8 cellular contexts compared by ENCODE assay signal in genomic region chr5:136062563-136063274, GRCh38. TPM values are rescaled to one million over a fixed set of nuclear protein-coding genes. Genes with fewer than 3 reads are reported as not detected.
A peak's percentile ranks its signal among the peaks of the same experiment; 100 is the strongest.
DNase-seq lines count a peak whose midpoint lies in the region; ATAC-seq and TF ChIP-seq lines count a peak whose summit lies in the region.

No MANE protein-coding gene starts in this region.

- H3K4me1 ChIP-seq in ascending aorta = peaks cover 5 to 11% of the 10 kb centered on the region in 2 donors
- H3K4me1 ChIP-seq in lower lobe of right lung = peaks cover 21% of the 10 kb centered on the region

- H3K4me3 ChIP-seq in NB4 (ENCODE audit: low read depth, low read length) (no peak overlapping the region), ascending aorta (no peak overlapping the region), lower lobe of right lung (no peak overlapping the region)

- H3K27ac ChIP-seq in ascending aorta (no peak overlapping the region), lower lobe of right lung (no peak overlapping the region)

- no peaks in the 10 kb centered on the region for H3K27me3 ChIP-seq in ascending aorta
- H3K27me3 ChIP-seq in lower lobe of right lung (ENCODE audit: low read depth) = no peaks in the 10 kb centered on the region

- intact Hi-C loops in ascending aorta (cut with DNase I) = loop anchor here (1.0 kb wide), 1 partner anchor 117 kb away; no protein-coding TSS in a partner anchor
- intact Hi-C loops in lower lobe of right lung (cut with DNase I) = no loop called here

- no peak for TF ChIP-seq POLR2A in NB4 (IDR thresholded peaks at IDR 0.05; ENCODE audit: extremely low read depth, insufficient read length)

- TF ChIP-seq CTCF in NB4 (IDR thresholded peaks at IDR 0.05; ENCODE audit: low read depth, low read length) = peak; percentile 49
- TF ChIP-seq CTCF in ascending aorta (IDR thresholded peaks at IDR 0.05) = peak in 2 of 3 experiments; percentile 36 to 53
- TF ChIP-seq CTCF in lower lobe of right lung (IDR thresholded peaks at IDR 0.05) = peak; percentile 51

- no peaks in the 10 kb centered on the region for H3K9me3 ChIP-seq in ascending aorta
- H3K9me3 ChIP-seq in lower lobe of right lung = no peaks in the 10 kb centered on the region

- ATAC-seq in lower lobe of right lung = peak; percentile 69 to 78

- H3K36me3 ChIP-seq in ascending aorta (peaks cover 8 to 11% of the 10 kb centered on the region in 2 donors), lower lobe of right lung (peaks cover 43% of the 10 kb centered on the region)

- peak; percentile 14 for DNase-seq in stimulated activated CD4-positive, alpha-beta T cell treated with anti-CD3 and anti-CD28 coated beads, Interleukin-15, amount 100 ng/mL, for 24 hours
- no peak for DNase-seq in stimulated activated CD4-positive, alpha-beta T cell treated with anti-CD3 and anti-CD28 coated beads, Interleukin-2, amount 100 ng/mL, for 48 hours
- DNase-seq in H4 (ENCODE audit: low spot score) (peak; percentile 65), NB4 (ENCODE audit: low read depth) (peak; percentile 62), ascending aorta (ENCODE audit: low spot score in 2 of 2) (peak in 1 of 2 donors; percentile 62), lower lobe of right lung (no peak), HuH-7.5 (ENCODE audit: low spot score) (no peak), GM19238 (ENCODE audit: insufficient read length, low spot score) (no peak)

RNA-seq across cellular contexts. Expression of gene TGFBI, which starts 33.9 kb away (rescaled TPM):
- 2,353 and 2,468 TPM in 2 replicates for total RNA-seq in H4 (2014; rRNA removed; shearing (Covaris generic))
- total RNA-seq in ascending aorta (174 TPM), lower lobe of right lung (140 TPM)

Comparison
In these comparisons a context has a peak if more than half of its experiments do, and no peak if none do; other contexts are left out.
1. DNase-seq: peak in stimulated activated CD4-positive, alpha-beta T cell treated with anti-CD3 and anti-CD28 coated beads, Interleukin-15, amount 100 ng/mL, for 24 hours (single experiment), H4 (single experiment) and NB4 (single experiment); none in stimulated activated CD4-positive, alpha-beta T cell treated with anti-CD3 and anti-CD28 coated beads, Interleukin-2, amount 100 ng/mL, for 48 hours (0 of 2), lower lobe of right lung (single experiment), HuH-7.5 (single experiment) and GM19238 (single experiment).
2. RNA of gene TGFBI, which starts 33.9 kb away (total RNA-seq): 2,353 to 2,468 TPM in H4; 174 TPM in ascending aorta (single experiment) and 140 TPM in lower lobe of right lung (single experiment); every median in the first group is over 10 times any median in the second.
3. Peak in every context shown above with its lines, with median percentiles within 50 percentile points of each other: CTCF ChIP-seq.